8 cellular contexts compared by ENCODE assay signal in the genomic region with DNA sequence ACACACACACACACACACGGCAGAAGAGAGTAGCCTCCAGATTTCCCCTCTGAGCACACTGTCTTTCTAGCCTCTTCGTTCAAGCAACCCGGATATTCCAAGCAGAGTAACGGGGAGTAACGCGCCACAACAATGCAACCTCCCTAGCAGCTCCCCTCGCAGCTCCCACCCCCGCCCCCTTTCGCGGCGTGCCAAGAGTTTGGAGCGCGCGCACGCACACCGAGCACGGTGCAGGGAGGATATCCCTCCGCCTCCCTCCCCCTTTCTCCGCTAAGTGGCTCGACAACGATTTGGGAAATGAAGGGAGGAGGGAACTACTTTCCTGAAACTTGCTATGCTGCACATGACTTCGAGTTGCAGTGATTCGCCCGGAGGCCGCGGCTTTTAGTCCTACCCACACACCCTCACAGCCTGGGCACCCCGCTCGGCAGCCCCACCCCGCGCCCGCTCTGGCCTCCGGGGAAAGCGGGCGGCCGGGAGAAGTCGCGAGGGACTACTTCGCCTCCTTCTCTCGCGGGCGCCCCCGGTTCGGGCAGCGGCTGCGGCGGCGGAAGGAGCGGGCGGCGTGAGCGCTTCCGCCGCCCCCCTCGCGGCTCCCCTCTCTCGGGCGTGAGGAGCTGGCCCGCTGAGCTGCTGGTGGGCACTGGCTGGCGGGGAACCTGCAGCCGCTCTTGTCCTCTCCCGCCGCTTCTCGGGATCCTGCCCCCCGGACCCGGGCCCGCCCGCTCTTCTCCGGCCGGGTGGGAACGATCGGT. TPM values are rescaled to one million over a fixed set of nuclear protein-coding genes. Genes with fewer than 3 reads are reported as not detected.
A peak's percentile ranks its signal among the peaks of the same experiment; 100 is the strongest.
DNase-seq lines count a peak whose midpoint lies in the region; ATAC-seq and TF ChIP-seq lines count a peak whose summit lies in the region.

No MANE protein-coding gene starts in this region.

- TF ChIP-seq CTCF in left lung (IDR thresholded peaks at IDR 0.05), result no peak

- peak overlapping the region; percentile 80 to 81 for H3K4me3 ChIP-seq in left lung

- peak overlapping the region; percentile 97 to 99 for H3K27ac ChIP-seq in left lung

- H3K36me3 ChIP-seq in left lung, result no peaks in the 10 kb centered on the region

- peaks cover 0 to 30% of the 10 kb centered on the region in 2 donors for H3K27me3 ChIP-seq in left lung

- H3K9me3 ChIP-seq in left lung, result no peaks in the 10 kb centered on the region

- H3K4me1 ChIP-seq in left lung, result peaks cover 8 to 18% of the 10 kb centered on the region in 2 donors

- ATAC-seq in GM19025 (IDR thresholded peaks at IDR 0.05; ENCODE audit: low read depth, unreplicated experiment) (peak; percentile 40), HG03439 (IDR thresholded peaks at IDR 0.05; ENCODE audit: unreplicated experiment) (peak; percentile 40), left lung (peak; percentile 78)

- intact Hi-C loops in left lung (cut with DNase I), result loop anchor here in 1 of 2 donors (5.0 kb wide), 1 partner anchor 180 kb away; no protein-coding TSS in a partner anchor

- DNase-seq in AG08396 (ENCODE audit: low spot score) (peak; percentile 86), NCI-H748 (lab: John Stamatoyannopoulos, UW; ENCODE audit: unreplicated experiment) (peak; percentile 85), dermis microvascular lymphatic vessel endothelial cell (ENCODE audit: low read depth in 2 of 2) (peak; percentile 95 to 98), left lung (peak; percentile 90 to 91)
- DNase-seq in activated CD4-positive, alpha-beta T cell treated with anti-CD3 and anti-CD28 coated beads, Interleukin-2, amount 50 U/mL, for 24 hours (ENCODE audit: low read depth in 1 of 2, low spot score in 1 of 2), result peak; percentile 31 to 64
- DNase-seq in stimulated activated CD4-positive, alpha-beta T cell treated with anti-CD3 and anti-CD28 coated beads, Interleukin-1b, Interleukin-23, amount 100 ng/mL, for 48 hours, result peak; percentile 69

RNA-seq across cellular contexts. Expression of a gene that starts 0.7 kb away (rescaled TPM):
- total RNA-seq in dermis microvascular lymphatic vessel endothelial cell, result 14.7 and 15.8 TPM in 2 replicates
- 10 to 100 TPM; 57.5 to 59.4 TPM for total RNA-seq in left lung

Comparison
In these comparisons a context has a peak if more than half of its experiments do, and no peak if none do; other contexts are left out.
1. Peak in every context shown above with its lines: DNase-seq, ATAC-seq, H3K4me3 ChIP-seq and H3K27ac ChIP-seq.